In the genomic region with DNA sequence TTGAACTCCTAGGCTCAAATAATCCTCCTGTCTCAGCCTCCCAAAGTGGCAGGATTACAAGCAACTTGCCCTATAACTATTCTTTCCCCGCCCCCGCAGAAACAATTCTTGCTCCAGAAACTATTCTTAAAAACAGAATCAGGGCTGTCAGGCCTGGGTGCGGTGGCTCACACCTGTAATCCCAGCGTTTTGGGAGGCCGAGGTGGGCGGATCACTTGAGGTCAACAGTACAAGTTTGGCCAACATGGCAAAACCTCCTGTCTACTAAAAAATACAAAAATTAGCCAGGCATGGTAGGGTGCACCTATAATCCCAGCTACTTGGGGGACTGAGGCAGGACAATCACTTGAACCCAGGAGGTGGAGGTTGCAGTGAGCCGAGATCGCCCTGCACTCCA, we compare ENCODE assay signal across 19 cellular contexts. TPM values are rescaled to one million over a fixed set of nuclear protein-coding genes. Genes with fewer than 3 reads are reported as not detected.
DNase-seq lines count a peak whose midpoint lies in the region; ATAC-seq, FAIRE-seq and TF ChIP-seq lines count a peak whose summit lies in the region.
"Had no signal": no experiment of that assay in that cellular context is flagged by ENCODE, and none has a peak within 500 bp of the region (broad histone marks: within the 10 kb centered on the region; RNA-seq: fewer than 3 reads in every experiment).

No MANE protein-coding gene starts in this region.

- H3K4me3 ChIP-seq in CD8-positive, alpha-beta T cell (ENCODE audit: low read depth, low read length), result no peak overlapping the region
- H3K4me3 ChIP-seq in effector memory CD4-positive, alpha-beta T cell (ENCODE audit: insufficient read depth, low read depth, low read length, poor library complexity, severe bottlenecking), result no peak overlapping the region
- no peak overlapping the region for H3K4me3 ChIP-seq in HepG2 (replicated peaks in 1 of 3; ENCODE audit: insufficient read depth in 1 of 3, low read depth in 2 of 3, low read length in 3 of 3)
- H3K4me3 ChIP-seq: BLaER1, GM23338, PC-9, SJCRH30 had no signal

- H3K4me1 Mint-ChIP-seq in activated T-cell treated with anti-CD3 and anti-CD28 coated beads, Interleukin-2, amount 50 U/mL, for 24 hours (ENCODE audit: low read depth), result peaks cover 25% of the 10 kb centered on the region
- peaks cover 15% of the 10 kb centered on the region for H3K4me1 Mint-ChIP-seq in activated T-cell treated with anti-CD3 and anti-CD28 coated beads, Interleukin-2, amount 50 U/mL, for 4 hours (ENCODE audit: low read depth)
- peaks cover 24% of the 10 kb centered on the region for H3K4me1 Mint-ChIP-seq in CD8-positive, alpha-beta T cell (ENCODE audit: low read depth)
- H3K4me1 Mint-ChIP-seq in stimulated activated effector memory CD8-positive, alpha-beta T cell treated with anti-CD3 and anti-CD28 coated beads, Interleukin-12 subunit alpha, Interleukin-12 subunit beta, amount 100 ng/mL, for 72 hours, result peaks cover 7% of the 10 kb centered on the region

- no peaks in the 10 kb centered on the region for H4K20me1 ChIP-seq in HepG2 (ENCODE audit: insufficient read depth, low read length)
- H4K20me1 ChIP-seq: BLaER1 had no signal

- H3K79me2 ChIP-seq in HepG2 (ENCODE audit: insufficient read depth, low read length), result no peaks in the 10 kb centered on the region

- H2AFZ ChIP-seq in HepG2 (ENCODE audit: low read length), result no peak overlapping the region
- H2AFZ ChIP-seq: GM23338, PC-9 had no signal

- FAIRE-seq in HepG2 (lab: Jason Lieb, UNC), result no peak

- no peaks in the 10 kb centered on the region for H3K27me3 ChIP-seq in CD8-positive, alpha-beta T cell (ENCODE audit: insufficient read depth, low read length)
- no peaks in the 10 kb centered on the region for H3K27me3 ChIP-seq in effector memory CD4-positive, alpha-beta T cell (replicated peaks; ENCODE audit: control insufficient read depth, insufficient read depth, low read length, poor library complexity, severe bottlenecking)
- no peaks in the 10 kb centered on the region for H3K27me3 ChIP-seq in HepG2 (ENCODE audit: control insufficient read depth in 1 of 2, insufficient read depth in 2 of 2, low read length in 2 of 2)
- H3K27me3 ChIP-seq: BLaER1, SJCRH30 had no signal

- ATAC-seq in activated T-cell treated with anti-CD3 and anti-CD28 coated beads, Interleukin-2, amount 50 U/mL, for 4 hours, result no peak
- no peak for ATAC-seq in CD8-positive, alpha-beta T cell
- no peak for ATAC-seq in stimulated activated effector memory CD8-positive, alpha-beta T cell treated with anti-CD3 and anti-CD28 coated beads, Interleukin-12 subunit alpha, Interleukin-12 subunit beta, amount 100 ng/mL, for 72 hours
- no peak for ATAC-seq in HepG2

- WGBS in HepG2 (ENCODE audit: low lambda C conversion rate), result 93% methylated on average over 8 of the region's 8 CpGs

- TF ChIP-seq CTCF in CD8-positive, alpha-beta T cell (IDR thresholded peaks at IDR 0.05), result no peak
- TF ChIP-seq CTCF in HepG2 (CRISPR knock-in tag; IDR thresholded peaks at IDR 0.05), result no peak

- H3K4me1 ChIP-seq in CD8-positive, alpha-beta T cell (ENCODE audit: insufficient read depth, low read length), result peaks cover 24% of the 10 kb centered on the region
- H3K4me1 ChIP-seq in effector memory CD4-positive, alpha-beta T cell (ENCODE audit: control insufficient read depth, insufficient read depth, low read length, poor library complexity, severe bottlenecking), result no peaks in the 10 kb centered on the region
- no peaks in the 10 kb centered on the region for H3K4me1 ChIP-seq in HepG2 (ENCODE audit: insufficient read depth, low read length)
- H3K4me1 ChIP-seq: BLaER1, SJCRH30 had no signal

- no peaks in the 10 kb centered on the region for H3K9me3 ChIP-seq in CD8-positive, alpha-beta T cell (ENCODE audit: low read length)
- H3K9me3 ChIP-seq in effector memory CD4-positive, alpha-beta T cell (ENCODE audit: control insufficient read depth, low read length), result no peaks in the 10 kb centered on the region
- no peaks in the 10 kb centered on the region for H3K9me3 ChIP-seq in HepG2 (ENCODE audit: low read length)
- H3K9me3 ChIP-seq: BLaER1, SJCRH30 had no signal

- in situ Hi-C loops in HepG2 (cut with HindIII; ENCODE audit: extremely low pct_ligation_motif_present, low pct_unique_long_range_greater_than_20kb), result no loop called here

- no peaks in the 10 kb centered on the region for H3K27me3 Mint-ChIP-seq in activated T-cell treated with anti-CD3 and anti-CD28 coated beads, Interleukin-2, amount 50 U/mL, for 24 hours
- no peaks in the 10 kb centered on the region for H3K27me3 Mint-ChIP-seq in activated T-cell treated with anti-CD3 and anti-CD28 coated beads, Interleukin-2, amount 50 U/mL, for 4 hours (ENCODE audit: low read depth)
- no peaks in the 10 kb centered on the region for H3K27me3 Mint-ChIP-seq in CD8-positive, alpha-beta T cell (ENCODE audit: low read depth)
- H3K27me3 Mint-ChIP-seq: CD8-positive, alpha-beta memory T cell had no signal

- H3K4me3 Mint-ChIP-seq in activated T-cell treated with anti-CD3 and anti-CD28 coated beads, Interleukin-2, amount 50 U/mL, for 24 hours, result no peak overlapping the region
- no peak overlapping the region for H3K4me3 Mint-ChIP-seq in activated T-cell treated with anti-CD3 and anti-CD28 coated beads, Interleukin-2, amount 50 U/mL, for 4 hours
- no peak overlapping the region for H3K4me3 Mint-ChIP-seq in CD8-positive, alpha-beta T cell
- H3K4me3 Mint-ChIP-seq in stimulated activated effector memory CD8-positive, alpha-beta T cell treated with anti-CD3 and anti-CD28 coated beads, Interleukin-12 subunit alpha, Interleukin-12 subunit beta, amount 100 ng/mL, for 72 hours, result no peak overlapping the region
- H3K4me3 Mint-ChIP-seq: CD8-positive, alpha-beta memory T cell; GM23338; H9 had no signal

- H3K9me3 Mint-ChIP-seq in activated T-cell treated with anti-CD3 and anti-CD28 coated beads, Interleukin-2, amount 50 U/mL, for 24 hours, result no peaks in the 10 kb centered on the region
- no peaks in the 10 kb centered on the region for H3K9me3 Mint-ChIP-seq in activated T-cell treated with anti-CD3 and anti-CD28 coated beads, Interleukin-2, amount 50 U/mL, for 4 hours
- H3K9me3 Mint-ChIP-seq in CD8-positive, alpha-beta T cell, result no peaks in the 10 kb centered on the region
- no peaks in the 10 kb centered on the region for H3K9me3 Mint-ChIP-seq in stimulated activated effector memory CD8-positive, alpha-beta T cell treated with anti-CD3 and anti-CD28 coated beads, Interleukin-12 subunit alpha, Interleukin-12 subunit beta, amount 100 ng/mL, for 72 hours
- H3K9me3 Mint-ChIP-seq: CD8-positive, alpha-beta memory T cell; GM23338; H9 had no signal

- peaks cover 47% of the 10 kb centered on the region for H3K36me3 ChIP-seq in CD8-positive, alpha-beta T cell (ENCODE audit: insufficient read depth, low read length)
- H3K36me3 ChIP-seq in effector memory CD4-positive, alpha-beta T cell (ENCODE audit: control insufficient read depth, insufficient read depth, low read length), result peaks cover 88% of the 10 kb centered on the region
- H3K36me3 ChIP-seq in HepG2 (replicated peaks in 1 of 2; ENCODE audit: control insufficient read depth in 1 of 2, insufficient read depth in 2 of 2, low read length in 2 of 2), result peaks cover 7 to 9% of the 10 kb centered on the region in 2 experiments; a peak in 4 of 5 replicates
- H3K36me3 ChIP-seq: BLaER1, SJCRH30 had no signal

- no peak for TF ChIP-seq POLR2A in HepG2 (IDR thresholded peaks at IDR 0.05; ENCODE audit: insufficient read depth in 1 of 2, low read depth in 2 of 2, low read length in 2 of 2)

- no TSS peak for BruUV-seq in HepG2 (replicated peaks; lab: Mats Ljungman, UMichigan)

- no peak for DNase-seq in activated T-cell treated with anti-CD3 and anti-CD28 coated beads, Interleukin-2, amount 50 U/mL, for 24 hours
- no peak for DNase-seq in activated T-cell treated with anti-CD3 and anti-CD28 coated beads, Interleukin-2, amount 50 U/mL, for 4 hours
- DNase-seq in CD8-positive, alpha-beta T cell, result no peak
- no peak for DNase-seq in effector memory CD4-positive, alpha-beta T cell
- DNase-seq in stimulated activated effector memory CD8-positive, alpha-beta T cell treated with anti-CD3 and anti-CD28 coated beads, Interleukin-12 subunit alpha, Interleukin-12 subunit beta, amount 100 ng/mL, for 72 hours (ENCODE audit: low spot score in 2 of 2), result no peak
- DNase-seq in T-helper 9 cell (no peak), HepG2 (ENCODE audit: low spot score) (no peak), NOMO-1 treated with DMSO at 0.1 percent for 48 hours (lab: John Stamatoyannopoulos, UW; ENCODE audit: unreplicated experiment) (no peak)
- DNase-seq: H9; NK-92 treated with Interleukin-12 subunit alpha and Interleukin-12 subunit beta, amount 100 ng/mL, for 24 hours had no signal

- peak overlapping the region; percentile 84 for H3K27ac Mint-ChIP-seq in activated T-cell treated with anti-CD3 and anti-CD28 coated beads, Interleukin-2, amount 50 U/mL, for 24 hours
- H3K27ac Mint-ChIP-seq in CD8-positive, alpha-beta T cell, result peak overlapping the region; percentile 66
- peak overlapping the region; percentile 34 for H3K27ac Mint-ChIP-seq in stimulated activated effector memory CD8-positive, alpha-beta T cell treated with anti-CD3 and anti-CD28 coated beads, Interleukin-12 subunit alpha, Interleukin-12 subunit beta, amount 100 ng/mL, for 72 hours

- CTCF ChIA-PET in CD8-positive, alpha-beta T cell (lab: Charles Lee), result interaction anchor here (0.6 to 2.1 kb wide), 12 partner anchors 10 to 174 kb away, joined by 3 to 7 read pairs (median 3); no protein-coding TSS in a partner anchor
- CTCF ChIA-PET in HepG2 (lab: Yijun Ruan, JAX; ENCODE audit: low intra/inter-chr PET ratio, low total read pairs), result interaction anchor here (1.3 kb wide), 1 partner anchor 84 kb away, joined by 6 read pairs; no protein-coding TSS in a partner anchor

- POLR2A ChIA-PET in CD8-positive, alpha-beta T cell (lab: Charles Lee), result interaction anchor here (1.3 kb wide), 1 partner anchor 30 kb away, joined by 3 read pairs; no protein-coding TSS in a partner anchor
- POLR2A ChIA-PET in HepG2 (lab: Yijun Ruan, JAX), result interaction anchor here (1.1 kb wide), 1 partner anchor 48 kb away, joined by 3 read pairs; no protein-coding TSS in a partner anchor

- TF ChIP-seq RAD21 in HepG2 (CRISPR knock-in tag; IDR thresholded peaks at IDR 0.05), result no peak

- peaks cover 58% of the 10 kb centered on the region for H3K36me3 Mint-ChIP-seq in activated T-cell treated with anti-CD3 and anti-CD28 coated beads, Interleukin-2, amount 50 U/mL, for 24 hours (ENCODE audit: low read depth)
- H3K36me3 Mint-ChIP-seq in activated T-cell treated with anti-CD3 and anti-CD28 coated beads, Interleukin-2, amount 50 U/mL, for 4 hours (ENCODE audit: insufficient read depth), result peaks cover 11% of the 10 kb centered on the region
- peaks cover 56% of the 10 kb centered on the region for H3K36me3 Mint-ChIP-seq in CD8-positive, alpha-beta T cell
- peaks cover 94% of the 10 kb centered on the region for H3K36me3 Mint-ChIP-seq in stimulated activated effector memory CD8-positive, alpha-beta T cell treated with anti-CD3 and anti-CD28 coated beads, Interleukin-12 subunit alpha, Interleukin-12 subunit beta, amount 100 ng/mL, for 72 hours

- no peak overlapping the region for H3K27ac ChIP-seq in CD8-positive, alpha-beta T cell (ENCODE audit: low read depth, low read length)
- peak overlapping the region; percentile 0 for H3K27ac ChIP-seq in effector memory CD4-positive, alpha-beta T cell (ENCODE audit: insufficient read depth, low read length, poor library complexity, severe bottlenecking)
- H3K27ac ChIP-seq in HepG2 (ENCODE audit: extremely low read length, insufficient read depth, low read length), result no peak overlapping the region
- H3K27ac ChIP-seq: BLaER1, PC-9, SJCRH30 had no signal

- TF ChIP-seq EP300 in HepG2 (IDR thresholded peaks at IDR 0.05; ENCODE audit: low read depth in 2 of 2, low read length in 2 of 2), result no peak
- TF ChIP-seq EP300 in HepG2 (CRISPR knock-in tag; IDR thresholded peaks at IDR 0.05; ENCODE audit: borderline replicate concordance), result no peak

- H3K9ac ChIP-seq in HepG2 (ENCODE audit: insufficient read depth, low read depth, low read length), result no peak overlapping the region
- H3K9ac ChIP-seq: BLaER1 had no signal

- intact Hi-C loops in CD8-positive, alpha-beta T cell (cut with DNase I, micrococcal nuclease), result loop anchor here in 1 of 2 experiments (10.0 kb wide), 1 partner anchor 614 kb away; no protein-coding TSS in a partner anchor
- intact Hi-C loops in HepG2 (cut with micrococcal nuclease; ENCODE audit: unreplicated experiment), result no loop called here

- no peak overlapping the region for H3K4me2 ChIP-seq in HepG2 (ENCODE audit: low read depth, low read length)
- H3K4me2 ChIP-seq: BLaER1, GM23338, PC-9 had no signal

RNA-seq across cellular contexts. Expression of a gene that starts 31.2 kb away (rescaled TPM):
- total RNA-seq in activated T-cell treated with anti-CD3 and anti-CD28 coated beads, Interleukin-2, amount 50 U/mL, for 4 hours, result 10 to 100 TPM; 30.8 to 36.1 (median 32.3) TPM
- 10 to 100 TPM; 74.6 to 78.2 TPM for total RNA-seq in CD8-positive, alpha-beta T cell
- 43.5 and 57.7 TPM in 2 replicates for total RNA-seq in HepG2 (2016; rRNA removed; fragmentation: Illumina TruSeq; extraction: Trizol)
- 5.2 and 6.2 TPM in 2 replicates for total RNA-seq in HepG2 (2016; cell fraction: cytosol; rRNA removed; fragmentation: Illumina TruSeq; extraction: Trizol; ENCODE audit: low read depth)
- total RNA-seq in HepG2 (2016; cell fraction: insoluble cytoplasmic fraction; rRNA removed; fragmentation: Illumina TruSeq; extraction: Trizol), result 41.4 and 56.8 TPM in 2 replicates
- 13.7 and 15.1 TPM in 2 replicates for total RNA-seq in HepG2 (2016; cell fraction: membrane; rRNA removed; fragmentation: Illumina TruSeq; extraction: Trizol)
- 37.8 and 40.5 TPM in 2 replicates for total RNA-seq in HepG2 (2016; cell fraction: nucleus; rRNA removed; fragmentation: Illumina TruSeq; extraction: Trizol)
- 13.2 and 16.9 TPM in 2 replicates for polyA plus RNA-seq in HepG2 (2011; rRNA removed)
- 7.9 and 11.7 TPM in 2 replicates for polyA plus RNA-seq in HepG2 (2011; cell fraction: cytosol; rRNA removed)
- 7.0 and 9.0 TPM in 2 replicates for polyA plus RNA-seq in HepG2 (2011; cell fraction: nucleus; rRNA removed)
- polyA plus RNA-seq in HepG2 (2012), result 15.7 and 17.1 TPM in 2 replicates
- polyA plus RNA-seq in HepG2 (2016; cell fraction: cytosol; fragmentation: Illumina TruSeq; extraction: Trizol; ENCODE audit: low read depth), result 3.2 and 3.7 TPM in 2 replicates
- polyA plus RNA-seq in HepG2 (2016; cell fraction: insoluble cytoplasmic fraction; fragmentation: Illumina TruSeq; extraction: Trizol; ENCODE audit: low read depth), result 44.6 and 50.6 TPM in 2 replicates
- 9.0 and 11.0 TPM in 2 replicates for polyA plus RNA-seq in HepG2 (2016; cell fraction: membrane; fragmentation: Illumina TruSeq; extraction: Trizol; ENCODE audit: low read depth)
- polyA plus RNA-seq in HepG2 (2016; cell fraction: nucleus; fragmentation: Illumina TruSeq; extraction: Trizol; ENCODE audit: insufficient read depth, low read depth), result 34.9 and 36.6 TPM in 2 replicates
- 27.0 and 42.7 TPM in 2 replicates for polyA minus RNA-seq in HepG2 (2011; rRNA and poly(A)+ RNA removed; ENCODE audit: low replicate concordance)
- polyA minus RNA-seq in HepG2 (2011; cell fraction: cytosol; rRNA and poly(A)+ RNA removed), result 17.3 and 22.0 TPM in 2 replicates
- polyA minus RNA-seq in HepG2 (2011; cell fraction: nucleus; rRNA and poly(A)+ RNA removed), result 42.0 and 50.0 TPM in 2 replicates

RNA-seq across cellular contexts. Expression of a gene that starts 44.4 kb away (rescaled TPM):
- total RNA-seq in activated T-cell treated with anti-CD3 and anti-CD28 coated beads, Interleukin-2, amount 50 U/mL, for 4 hours, result not detected
- not detected for total RNA-seq in CD8-positive, alpha-beta T cell
- 1.2 and 1.6 TPM in 2 replicates for total RNA-seq in HepG2 (2016; rRNA removed; fragmentation: Illumina TruSeq; extraction: Trizol)
- total RNA-seq in HepG2 (2016; cell fraction: cytosol; rRNA removed; fragmentation: Illumina TruSeq; extraction: Trizol; ENCODE audit: low read depth), result 0.62 and 0.81 TPM in 2 replicates
- total RNA-seq in HepG2 (2016; cell fraction: insoluble cytoplasmic fraction; rRNA removed; fragmentation: Illumina TruSeq; extraction: Trizol), result 1.4 and 1.9 TPM in 2 replicates
- 0.99 and 1.00 TPM in 2 replicates for total RNA-seq in HepG2 (2016; cell fraction: membrane; rRNA removed; fragmentation: Illumina TruSeq; extraction: Trizol)
- total RNA-seq in HepG2 (2016; cell fraction: nucleus; rRNA removed; fragmentation: Illumina TruSeq; extraction: Trizol), result 0.91 and 1.4 TPM in 2 replicates
- polyA plus RNA-seq in HepG2 (2011; rRNA removed), result 0.69 and 1.5 TPM in 2 replicates
- 0.95 and 1.1 TPM in 2 replicates for polyA plus RNA-seq in HepG2 (2011; cell fraction: cytosol; rRNA removed)
- 0.54 and 1.2 TPM in 2 replicates for polyA plus RNA-seq in HepG2 (2011; cell fraction: nucleus; rRNA removed)
- polyA plus RNA-seq in HepG2 (2012), result 0.45 and 1.3 TPM in 2 replicates
- polyA plus RNA-seq in HepG2 (2016; cell fraction: cytosol; fragmentation: Illumina TruSeq; extraction: Trizol; ENCODE audit: low read depth), result 0.27 and 0.36 TPM in 2 replicates
- polyA plus RNA-seq in HepG2 (2016; cell fraction: insoluble cytoplasmic fraction; fragmentation: Illumina TruSeq; extraction: Trizol; ENCODE audit: low read depth), result 1.3 and 1.7 TPM in 2 replicates
- 0.85 and 0.96 TPM in 2 replicates for polyA plus RNA-seq in HepG2 (2016; cell fraction: membrane; fragmentation: Illumina TruSeq; extraction: Trizol; ENCODE audit: low read depth)
- polyA plus RNA-seq in HepG2 (2016; cell fraction: nucleus; fragmentation: Illumina TruSeq; extraction: Trizol; ENCODE audit: insufficient read depth, low read depth), result 0.45 and 0.70 TPM in 2 replicates
- 1.4 TPM in 1 of 2 replicates, not detected in the other for polyA minus RNA-seq in HepG2 (2011; rRNA and poly(A)+ RNA removed; ENCODE audit: low replicate concordance)
- polyA minus RNA-seq in HepG2 (2011; cell fraction: cytosol; rRNA and poly(A)+ RNA removed), result 1.2 TPM in 1 of 2 replicates, not detected in the other
- 2.2 TPM in 2 replicates for polyA minus RNA-seq in HepG2 (2011; cell fraction: nucleus; rRNA and poly(A)+ RNA removed)
- total RNA-seq: CD8-positive, alpha-beta memory T cell; LHCN-M2; MCF 10A; PC-9; Right ventricle myocardium inferior; RPMI7951 had no signal

Comparison
In these comparisons a context has a peak if more than half of its experiments do, and no peak if none do; other contexts are left out.
1. H3K27ac Mint-ChIP-seq: peak in every context shown above with its lines; median percentile 84 in activated T-cell treated with anti-CD3 and anti-CD28 coated beads, Interleukin-2, amount 50 U/mL, for 24 hours; 66 in CD8-positive, alpha-beta T cell; 34 in stimulated activated effector memory CD8-positive, alpha-beta T cell treated with anti-CD3 and anti-CD28 coated beads, Interleukin-12 subunit alpha, Interleukin-12 subunit beta, amount 100 ng/mL, for 72 hours.